ENCODE assay signal across 17 cellular contexts in genomic region chr22:26975381-26975780, GRCh38.
"Had no signal": no experiment of that assay in that cellular context is flagged by ENCODE, and none has a peak within 500 bp of the region (broad histone marks: within the 10 kb centered on the region; RNA-seq: fewer than 3 reads in every experiment).

No MANE protein-coding gene starts in this region.

- DNase-seq: activated naive CD4-positive, alpha-beta T cell treated with anti-CD3 and anti-CD28 coated beads for 36 hours; activated naive CD8-positive, alpha-beta T cell treated with anti-CD3 and anti-CD28 coated beads, Interleukin-2, amount 50 U/mL, for 24 hours; activated T-cell treated with anti-CD3 and anti-CD28 coated beads for 4 hours; dorsolateral prefrontal cortex; left colon; midbrain; psoas muscle; sigmoid colon; stimulated activated CD4-positive, alpha-beta T cell treated with anti-CD3 and anti-CD28 coated beads, Interleukin-12 subunit alpha, Interleukin-12 subunit beta, amount 100 ng/mL, for 4 hours; T-cell; T-helper 9 cell had no signal

- H3K4me1 ChIP-seq: ascending aorta, psoas muscle had no signal

- H3K36me3 ChIP-seq: ascending aorta, esophagus muscularis mucosa, sigmoid colon, thoracic aorta had no signal

- H3K27ac Mint-ChIP-seq: activated naive CD4-positive, alpha-beta T cell treated with anti-CD3 and anti-CD28 coated beads for 36 hours; activated naive CD8-positive, alpha-beta T cell treated with anti-CD3 and anti-CD28 coated beads, Interleukin-2, amount 50 U/mL, for 24 hours; stimulated activated effector memory CD8-positive, alpha-beta T cell treated with anti-CD3 and anti-CD28 coated beads, Interleukin-12 subunit alpha, Interleukin-12 subunit beta, amount 100 ng/mL, for 72 hours; T-cell had no signal

- H3K36me3 Mint-ChIP-seq: stimulated activated effector memory CD8-positive, alpha-beta T cell treated with anti-CD3 and anti-CD28 coated beads, Interleukin-12 subunit alpha, Interleukin-12 subunit beta, amount 100 ng/mL, for 72 hours; T-cell had no signal

- H3K9me3 Mint-ChIP-seq: activated naive CD4-positive, alpha-beta T cell treated with anti-CD3 and anti-CD28 coated beads for 36 hours; activated naive CD8-positive, alpha-beta T cell treated with anti-CD3 and anti-CD28 coated beads, Interleukin-2, amount 50 U/mL, for 24 hours; stimulated activated effector memory CD8-positive, alpha-beta T cell treated with anti-CD3 and anti-CD28 coated beads, Interleukin-12 subunit alpha, Interleukin-12 subunit beta, amount 100 ng/mL, for 72 hours had no signal

- H3K27ac ChIP-seq: ascending aorta, dorsolateral prefrontal cortex, esophagus muscularis mucosa, psoas muscle, sigmoid colon, thoracic aorta had no signal

- ATAC-seq: activated CD4-positive, CD25-positive, alpha-beta regulatory T cell treated with anti-CD3 and anti-CD28 coated beads, Interleukin-2, amount 50 U/mL, for 24 hours; activated naive CD8-positive, alpha-beta T cell treated with anti-CD3 and anti-CD28 coated beads, Interleukin-2, amount 50 U/mL, for 24 hours; left colon; psoas muscle; stimulated activated effector memory CD8-positive, alpha-beta T cell treated with anti-CD3 and anti-CD28 coated beads, Interleukin-12 subunit alpha, Interleukin-12 subunit beta, amount 100 ng/mL, for 72 hours; T-cell had no signal

- H3K9me3 ChIP-seq: ascending aorta, esophagus muscularis mucosa, psoas muscle, sigmoid colon, thoracic aorta had no signal

- H3K4me3 ChIP-seq: ascending aorta, dorsolateral prefrontal cortex, esophagus muscularis mucosa, lung, psoas muscle, sigmoid colon, thoracic aorta had no signal

- H3K27me3 ChIP-seq: ascending aorta, esophagus muscularis mucosa, sigmoid colon had no signal

- H3K4me1 Mint-ChIP-seq: activated naive CD8-positive, alpha-beta T cell treated with anti-CD3 and anti-CD28 coated beads, Interleukin-2, amount 50 U/mL, for 24 hours; stimulated activated effector memory CD8-positive, alpha-beta T cell treated with anti-CD3 and anti-CD28 coated beads, Interleukin-12 subunit alpha, Interleukin-12 subunit beta, amount 100 ng/mL, for 72 hours; T-cell had no signal

- H3K4me3 Mint-ChIP-seq: activated naive CD4-positive, alpha-beta T cell treated with anti-CD3 and anti-CD28 coated beads for 36 hours; activated naive CD8-positive, alpha-beta T cell treated with anti-CD3 and anti-CD28 coated beads, Interleukin-2, amount 50 U/mL, for 24 hours; stimulated activated effector memory CD8-positive, alpha-beta T cell treated with anti-CD3 and anti-CD28 coated beads, Interleukin-12 subunit alpha, Interleukin-12 subunit beta, amount 100 ng/mL, for 72 hours; T-cell had no signal
